1 cellular context compared by ENCODE assay signal in genomic region chr5:81370912-81371311, GRCh38.
A peak's percentile ranks its signal among the peaks of the same experiment; 100 is the strongest.
TF ChIP-seq lines count a peak whose summit lies in the region.

No MANE protein-coding gene starts in this region.

TF ChIP-seq in K562, 482 proteins besides CTCF, POLR2A, EP300 and RAD21:
- TF ChIP-seq ZNF316 (IDR thresholded peaks at IDR 0.05) (peak; percentile 89), CTBP1 (IDR thresholded peaks at IDR 0.05; ENCODE audit: borderline replicate concordance) (no peak), MAFK (IDR thresholded peaks at IDR 0.05; ENCODE audit: low read length) (peak; percentile 33; the same call in 1 of the 2 replicates), MAFF (IDR thresholded peaks at IDR 0.05; ENCODE audit: low read length) (peak; percentile 62), C11orf30 (IDR thresholded peaks at IDR 0.05; ENCODE audit: low read depth) (peak; percentile 75), PHF8 (IDR thresholded peaks at IDR 0.05; ENCODE audit: borderline replicate concordance, low read length) (no peak), MAFG (tag; conservative IDR thresholded peaks at IDR 0.05) (peak; percentile 64), FUS (optimal IDR thresholded peaks at IDR 0.05; ENCODE audit: low read depth, low read length) (no peak)
